In the genomic region with DNA sequence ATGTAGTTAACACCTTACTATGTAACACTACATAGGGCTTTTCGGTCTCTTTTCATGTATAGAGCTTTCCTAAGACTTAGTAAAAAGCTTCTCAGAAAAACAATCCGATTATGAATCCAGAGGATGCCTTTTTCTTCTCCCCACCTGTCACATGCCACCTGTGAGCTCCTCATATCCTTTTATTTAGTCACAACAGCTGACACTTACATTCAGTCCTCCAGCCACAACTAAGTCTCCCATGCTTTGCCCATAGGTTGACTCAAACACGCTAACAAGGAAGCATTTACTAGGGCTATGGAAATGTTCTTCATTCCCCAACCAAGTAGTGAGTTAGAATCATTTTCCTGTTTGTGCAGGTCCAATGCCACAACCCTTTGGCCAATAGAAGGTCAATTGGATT, we compare ENCODE assay signal across 37 cellular contexts. TPM values are rescaled to one million over a fixed set of nuclear protein-coding genes. Genes with fewer than 3 reads are reported as not detected.
"Had no signal": no experiment of that assay in that cellular context is flagged by ENCODE, and none has a peak within 500 bp of the region (broad histone marks: within the 10 kb centered on the region; RNA-seq: fewer than 3 reads in every experiment).

No MANE protein-coding gene starts in this region.

- H3K4me1 Mint-ChIP-seq: activated CD4-positive, alpha-beta T cell treated with anti-CD3 and anti-CD28 coated beads for 36 hours; activated naive CD8-positive, alpha-beta T cell treated with anti-CD3 and anti-CD28 coated beads for 36 hours; activated T-helper 17 cell treated with anti-CD3 and anti-CD28 coated beads, Interleukin-2, amount 50 U/mL, for 72 hours; WTC11 had no signal

- H3K27me3 Mint-ChIP-seq: activated CD8-positive, alpha-beta T cell treated with anti-CD3 and anti-CD28 coated beads for 36 hours had no signal

- H3K4me3 Mint-ChIP-seq: activated CD4-positive, alpha-beta memory T cell treated with anti-CD3 and anti-CD28 coated beads for 36 hours; activated CD4-positive, alpha-beta T cell treated with anti-CD3 and anti-CD28 coated beads for 36 hours; activated CD8-positive, alpha-beta T cell treated with anti-CD3 and anti-CD28 coated beads for 36 hours; activated naive CD4-positive, alpha-beta T cell treated with anti-CD3 and anti-CD28 coated beads for 36 hours; activated naive CD8-positive, alpha-beta T cell treated with anti-CD3 and anti-CD28 coated beads for 36 hours; activated T-cell treated with anti-CD3 and anti-CD28 coated beads, Interleukin-2, amount 50 U/mL, for 4 hours; activated T-cell treated with anti-CD3 and anti-CD28 coated beads, Interleukin-2, amount 50 U/mL, for 72 hours; activated T-helper 1 cell treated with anti-CD3 and anti-CD28 coated beads, Interleukin-12 subunit alpha, Interleukin-12 subunit beta, Interleukin-2, Interleukin-4 antibody, amounts not matched to agents 30 ng/mL and 10 ng/mL and 1 ng/mL, durations not matched to agents 14 hours and 24 hours and 36 hours; activated T-helper 17 cell treated with anti-CD3 and anti-CD28 coated beads, Interleukin-2, amount 50 U/mL, for 72 hours; T-helper 2 cell treated with Interferon-gamma antibody and Interleukin-4, amounts not matched to agents 5 μg/mL and 100 μg/mL, for 36 hours; WTC11 had no signal

- H3K27ac ChIP-seq: adrenal gland, body of pancreas, brain microvascular endothelial cell, breast epithelium, VCaP had no signal

- H3K27me3 ChIP-seq: adrenal gland, body of pancreas, brain microvascular endothelial cell, breast epithelium had no signal

- H3K27ac Mint-ChIP-seq: activated CD4-positive, alpha-beta memory T cell treated with anti-CD3 and anti-CD28 coated beads for 36 hours; activated CD4-positive, alpha-beta T cell treated with anti-CD3 and anti-CD28 coated beads for 36 hours; activated CD8-positive, alpha-beta T cell treated with anti-CD3 and anti-CD28 coated beads for 36 hours; activated naive CD4-positive, alpha-beta T cell treated with anti-CD3 and anti-CD28 coated beads for 36 hours; activated naive CD4-positive, alpha-beta T cell treated with anti-CD3 and anti-CD28 coated beads, Interleukin-2, amount 50 U/mL, for 72 hours; activated naive CD8-positive, alpha-beta T cell treated with anti-CD3 and anti-CD28 coated beads for 36 hours; activated T-cell treated with anti-CD3 and anti-CD28 coated beads, Interleukin-2, amount 50 U/mL, for 72 hours; activated T-helper 1 cell treated with anti-CD3 and anti-CD28 coated beads, Interleukin-12 subunit alpha, Interleukin-12 subunit beta, Interleukin-2, Interleukin-4 antibody, amounts not matched to agents 30 ng/mL and 10 ng/mL and 1 ng/mL, durations not matched to agents 14 hours and 24 hours and 36 hours; activated T-helper 17 cell treated with anti-CD3 and anti-CD28 coated beads, Interleukin-2, amount 50 U/mL, for 72 hours; T-helper 2 cell treated with Interferon-gamma antibody and Interleukin-4, amounts not matched to agents 5 μg/mL and 100 μg/mL, for 36 hours; WTC11 had no signal

- DNase-seq: activated CD4-positive, alpha-beta memory T cell treated with anti-CD3 and anti-CD28 coated beads for 36 hours; activated CD4-positive, alpha-beta T cell treated with anti-CD3 and anti-CD28 coated beads for 1 hour; activated CD4-positive, alpha-beta T cell treated with anti-CD3 and anti-CD28 coated beads for 36 hours; activated CD4-positive, alpha-beta T cell treated with anti-CD3 and anti-CD28 coated beads for 48 hours; activated CD4-positive, alpha-beta T cell treated with anti-CD3 and anti-CD28 coated beads, Interleukin-2, amount 50 U/mL, for 1 hour; activated CD4-positive, alpha-beta T cell treated with anti-CD3 and anti-CD28 coated beads, Interleukin-2, amount 50 U/mL, for 4 hours; activated CD4-positive, CD25-positive, alpha-beta regulatory T cell; activated CD8-positive, alpha-beta memory T cell treated with anti-CD3 and anti-CD28 coated beads, Interleukin-2, amount 50 U/mL, for 4 hours; activated CD8-positive, alpha-beta T cell treated with anti-CD3 and anti-CD28 coated beads for 36 hours; activated effector memory CD4-positive, alpha-beta T cell treated with anti-CD3 and anti-CD28 coated beads, Interleukin-2, amount 50 U/mL, for 16 hours; activated gamma-delta T cell treated with Interleukin-2 at 50 U/mL for 16 hours; activated naive CD4-positive, alpha-beta T cell; activated naive CD4-positive, alpha-beta T cell treated with anti-CD3 and anti-CD28 coated beads for 36 hours; activated naive CD4-positive, alpha-beta T cell treated with anti-CD3 and anti-CD28 coated beads, Interleukin-2, amount 50 U/mL, for 16 hours; activated naive CD8-positive, alpha-beta T cell treated with anti-CD3 and anti-CD28 coated beads for 36 hours; activated T-cell treated with anti-CD3 and anti-CD28 coated beads for 4 hours; activated T-cell treated with anti-CD3 and anti-CD28 coated beads, Interleukin-2, amount 50 U/mL, for 1 hour; activated T-cell treated with anti-CD3 and anti-CD28 coated beads, Interleukin-2, amount 50 U/mL, for 4 hours; activated T-cell treated with anti-CD3 and anti-CD28 coated beads, Interleukin-2, amount 50 U/mL, for 72 hours; adrenal gland; amniotic stem cell; aorta; body of pancreas; brain microvascular endothelial cell; central memory CD4-positive, alpha-beta T cell; T-helper 2 cell; T-helper 9 cell had no signal

- ATAC-seq: activated CD4-positive, alpha-beta T cell treated with anti-CD3 and anti-CD28 coated beads for 36 hours; activated CD4-positive, CD25-positive, alpha-beta regulatory T cell treated with anti-CD3 and anti-CD28 coated beads, Interleukin-2, amount 50 U/mL, for 24 hours; activated CD8-positive, alpha-beta T cell treated with anti-CD3 and anti-CD28 coated beads for 36 hours; activated naive CD4-positive, alpha-beta T cell treated with anti-CD3 and anti-CD28 coated beads, Interleukin-2, amount 50 U/mL, for 72 hours; activated T-cell treated with anti-CD3 and anti-CD28 coated beads, Interleukin-2, amount 50 U/mL, for 4 hours; activated T-cell treated with anti-CD3 and anti-CD28 coated beads, Interleukin-2, amount 50 U/mL, for 72 hours; activated T-helper 17 cell treated with anti-CD3 and anti-CD28 coated beads, Interleukin-2, amount 50 U/mL, for 72 hours; body of pancreas; WTC11 had no signal

- H3K4me3 ChIP-seq: adrenal gland, body of pancreas, breast epithelium had no signal

- H3K4me1 ChIP-seq: adrenal gland, body of pancreas, breast epithelium had no signal

RNA-seq across cellular contexts. Expression of gene ENO4, which starts 7.9 kb away (rescaled TPM):
- total RNA-seq: activated CD4-positive, alpha-beta memory T cell treated with anti-CD3 and anti-CD28 coated beads for 36 hours; activated CD4-positive, alpha-beta T cell treated with anti-CD3 and anti-CD28 coated beads for 36 hours; activated CD8-positive, alpha-beta memory T cell treated with anti-CD3 and anti-CD28 coated beads for 36 hours; activated CD8-positive, alpha-beta T cell treated with anti-CD3 and anti-CD28 coated beads for 36 hours; activated naive CD4-positive, alpha-beta T cell treated with anti-CD3 and anti-CD28 coated beads for 36 hours; activated naive CD4-positive, alpha-beta T cell treated with anti-CD3 and anti-CD28 coated beads, Interleukin-2, amount 50 U/mL, for 72 hours; activated naive CD8-positive, alpha-beta T cell treated with anti-CD3 and anti-CD28 coated beads for 36 hours; activated T-cell treated with anti-CD3 and anti-CD28 coated beads, Interleukin-2, amount 50 U/mL, for 4 hours; activated T-cell treated with anti-CD3 and anti-CD28 coated beads, Interleukin-2, amount 50 U/mL, for 72 hours; activated T-helper 1 cell treated with anti-CD3 and anti-CD28 coated beads, Interleukin-12 subunit alpha, Interleukin-12 subunit beta, Interleukin-2, Interleukin-4 antibody, amounts not matched to agents 30 ng/mL and 10 ng/mL and 1 ng/mL, durations not matched to agents 14 hours and 24 hours and 36 hours; activated T-helper 17 cell treated with anti-CD3 and anti-CD28 coated beads, Interleukin-2, amount 50 U/mL, for 72 hours; cardiac septum had no signal
